Comparison of ENCODE assay signal across 8 cellular contexts in the genomic region with DNA sequence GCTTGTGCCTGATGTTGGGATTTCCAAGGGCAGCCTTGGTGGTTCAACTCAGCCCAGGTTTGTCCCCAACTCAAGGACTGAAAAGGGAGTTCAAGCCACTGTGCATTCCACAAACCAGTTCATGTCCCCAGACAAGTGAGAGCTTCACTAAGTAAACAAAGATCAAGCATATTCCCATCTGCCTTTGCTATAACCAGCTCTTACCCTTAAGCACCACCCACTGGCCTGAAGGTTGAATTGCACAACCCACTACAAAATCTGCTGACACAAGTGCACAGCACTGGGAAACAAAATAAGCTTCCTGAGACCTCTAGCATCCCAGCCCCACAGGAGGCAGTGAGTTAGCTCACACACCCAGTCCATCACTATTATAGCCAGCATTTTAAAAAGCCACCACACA.
DNase-seq lines count a peak whose midpoint lies in the region; ATAC-seq and TF ChIP-seq lines count a peak whose summit lies in the region.

No MANE protein-coding gene starts in this region.

- H3K27ac Mint-ChIP-seq in T-helper 2 cell treated with Interferon-gamma antibody and Interleukin-4, amounts not matched to agents 5 μg/mL and 100 μg/mL, for 36 hours, result no peak overlapping the region
- no peak overlapping the region for H3K27ac Mint-ChIP-seq in natural killer cell
- no peak overlapping the region for H3K27ac Mint-ChIP-seq in activated naive CD4-positive, alpha-beta T cell treated with anti-CD3 and anti-CD28 coated beads, Interleukin-2, amount 10 ng/mL, durations not matched to agents 7 days and 5 days

- CTCF ChIA-PET in activated naive CD4-positive, alpha-beta T cell treated with anti-CD3 and anti-CD28 coated beads, Interleukin-2, amount 10 ng/mL, durations not matched to agents 7 days and 5 days (lab: Charles Lee), result no interaction called here

- no peak overlapping the region for H3K4me3 Mint-ChIP-seq in T-helper 2 cell treated with Interferon-gamma antibody and Interleukin-4, amounts not matched to agents 5 μg/mL and 100 μg/mL, for 36 hours
- no peak overlapping the region for H3K4me3 Mint-ChIP-seq in natural killer cell
- H3K4me3 Mint-ChIP-seq in activated naive CD4-positive, alpha-beta T cell treated with anti-CD3 and anti-CD28 coated beads, Interleukin-2, amount 10 ng/mL, durations not matched to agents 7 days and 5 days, result no peak overlapping the region

- TF ChIP-seq CTCF in natural killer cell (IDR thresholded peaks at IDR 0.05), result no peak

- H3K4me1 Mint-ChIP-seq in T-helper 2 cell treated with Interferon-gamma antibody and Interleukin-4, amounts not matched to agents 5 μg/mL and 100 μg/mL, for 36 hours (ENCODE audit: low read depth), result no peaks in the 10 kb centered on the region
- no peaks in the 10 kb centered on the region for H3K4me1 Mint-ChIP-seq in natural killer cell
- H3K4me1 Mint-ChIP-seq in activated naive CD4-positive, alpha-beta T cell treated with anti-CD3 and anti-CD28 coated beads, Interleukin-2, amount 10 ng/mL, durations not matched to agents 7 days and 5 days, result no peaks in the 10 kb centered on the region

- ATAC-seq in GM19467 (IDR thresholded peaks at IDR 0.05; ENCODE audit: unreplicated experiment) (peak; percentile 86), HG03378 (IDR thresholded peaks at IDR 0.05; ENCODE audit: unreplicated experiment) (peak; percentile 95), natural killer cell (no peak)

- no peaks in the 10 kb centered on the region for H3K36me3 Mint-ChIP-seq in T-helper 2 cell treated with Interferon-gamma antibody and Interleukin-4, amounts not matched to agents 5 μg/mL and 100 μg/mL, for 36 hours (ENCODE audit: low read depth)
- peaks cover 7% of the 10 kb centered on the region for H3K36me3 Mint-ChIP-seq in natural killer cell
- no peaks in the 10 kb centered on the region for H3K36me3 Mint-ChIP-seq in activated naive CD4-positive, alpha-beta T cell treated with anti-CD3 and anti-CD28 coated beads, Interleukin-2, amount 10 ng/mL, durations not matched to agents 7 days and 5 days

- intact Hi-C loops in natural killer cell (cut with micrococcal nuclease), result no loop called here

- DNase-seq in EL, result peak; percentile 6
- peak; percentile 63 for DNase-seq in OCI-M1 (lab: John Stamatoyannopoulos, UW)
- DNase-seq in hippocampal formation (lab: John Stamatoyannopoulos, UW), result peak; percentile 14 to 17
- DNase-seq in T-helper 2 cell treated with Interferon-gamma antibody and Interleukin-4, amounts not matched to agents 5 μg/mL and 100 μg/mL, for 36 hours (ENCODE audit: low spot score), result no peak
- DNase-seq in natural killer cell, result no peak
- no peak for DNase-seq in activated naive CD4-positive, alpha-beta T cell treated with anti-CD3 and anti-CD28 coated beads, Interleukin-2, amount 10 ng/mL, durations not matched to agents 7 days and 5 days

- no peaks in the 10 kb centered on the region for H3K9me3 Mint-ChIP-seq in T-helper 2 cell treated with Interferon-gamma antibody and Interleukin-4, amounts not matched to agents 5 μg/mL and 100 μg/mL, for 36 hours
- H3K9me3 Mint-ChIP-seq in natural killer cell, result peaks cover 13 to 18% of the 10 kb centered on the region in 2 donors
- H3K9me3 Mint-ChIP-seq in activated naive CD4-positive, alpha-beta T cell treated with anti-CD3 and anti-CD28 coated beads, Interleukin-2, amount 10 ng/mL, durations not matched to agents 7 days and 5 days, result peaks cover 3% of the 10 kb centered on the region

- no peaks in the 10 kb centered on the region for H3K27me3 Mint-ChIP-seq in T-helper 2 cell treated with Interferon-gamma antibody and Interleukin-4, amounts not matched to agents 5 μg/mL and 100 μg/mL, for 36 hours (ENCODE audit: low read depth)
- H3K27me3 Mint-ChIP-seq in natural killer cell (ENCODE audit: low read depth in 2 of 2), result no peaks in the 10 kb centered on the region
- H3K27me3 Mint-ChIP-seq in activated naive CD4-positive, alpha-beta T cell treated with anti-CD3 and anti-CD28 coated beads, Interleukin-2, amount 10 ng/mL, durations not matched to agents 7 days and 5 days, result no peaks in the 10 kb centered on the region

Comparison
In these comparisons a context has a peak if more than half of its experiments do, and no peak if none do; other contexts are left out.
1. DNase-seq: peak in EL (single experiment), OCI-M1 (single experiment) and hippocampal formation (2 of 2); none in T-helper 2 cell treated with Interferon-gamma antibody and Interleukin-4, amounts not matched to agents 5 μg/mL and 100 μg/mL, for 36 hours (single experiment), natural killer cell (single experiment) and activated naive CD4-positive, alpha-beta T cell treated with anti-CD3 and anti-CD28 coated beads, Interleukin-2, amount 10 ng/mL, durations not matched to agents 7 days and 5 days (single experiment).
2. ATAC-seq: peak in GM19467 (single experiment) and HG03378 (single experiment); none in natural killer cell (0 of 3).